Comparison of ENCODE assay signal across 8 cellular contexts in genomic region chr7:5421626-5422323, GRCh38. TPM values are rescaled to one million over a fixed set of nuclear protein-coding genes. Genes with fewer than 3 reads are reported as not detected.
DNase-seq lines count a peak whose midpoint lies in the region; TF ChIP-seq lines count a peak whose summit lies in the region.

No MANE protein-coding gene starts in this region.

- WGBS in lower leg skin, 2 donors, result 0% methylated on average over 46 of the region's 46 CpGs

- DNase-seq in A172 (ENCODE audit: low spot score) (peak; percentile 73), GM03348 (ENCODE audit: low spot score) (peak; percentile 66), RKO (ENCODE audit: low spot score) (peak; percentile 81), dermis blood vessel endothelial cell (peak; percentile 71), lower leg skin (ENCODE audit: low spot score in 2 of 2) (peak; percentile 54 to 92), substantia nigra (lab: John Stamatoyannopoulos, UW) (peak in 33 of 49 donors; percentile 13 to 72 (median 40)), SKM-1 (lab: John Stamatoyannopoulos, UW; ENCODE audit: unreplicated experiment) (no peak)
- no peak for DNase-seq in central memory CD4-positive, alpha-beta T cell

- TF ChIP-seq POLR2A in lower leg skin (IDR thresholded peaks at IDR 0.05), result no peak

- peak overlapping the region; percentile 76 for H3K4me3 ChIP-seq in lower leg skin (ENCODE audit: low read depth, poor library complexity, severe bottlenecking)

- H3K27ac ChIP-seq in substantia nigra (ENCODE audit: low read depth, low read length, poor library complexity, severe bottlenecking), result peak overlapping the region; percentile 98

- TF ChIP-seq CTCF in lower leg skin (IDR thresholded peaks at IDR 0.05), result no peak

- intact Hi-C loops in lower leg skin (cut with DNase I; ENCODE audit: low total_unique reads), result no loop called here

RNA-seq across cellular contexts. Expression of gene TNRC18, which starts 1.9 kb away (rescaled TPM):
- total RNA-seq in A172 (2014; rRNA removed; shearing (Covaris generic)), result 15.0 and 17.4 TPM in 2 replicates
- total RNA-seq in dermis blood vessel endothelial cell (42.5 and 89.4 TPM in 2 replicates), lower leg skin (100 to 1,000 TPM in 1 of 4 donors, 10 to 100 TPM in 3; 79.9 to 160 (median 91.3) TPM)

Comparison
In these comparisons a context has a peak if more than half of its experiments do, and no peak if none do; other contexts are left out.
1. DNase-seq: peak in A172 (single experiment), GM03348 (single experiment), RKO (single experiment), dermis blood vessel endothelial cell (single experiment), lower leg skin (2 of 2) and substantia nigra (33 of 49); none in SKM-1 (single experiment) and central memory CD4-positive, alpha-beta T cell (single experiment).